27 cellular contexts compared by ENCODE assay signal in the genomic region with DNA sequence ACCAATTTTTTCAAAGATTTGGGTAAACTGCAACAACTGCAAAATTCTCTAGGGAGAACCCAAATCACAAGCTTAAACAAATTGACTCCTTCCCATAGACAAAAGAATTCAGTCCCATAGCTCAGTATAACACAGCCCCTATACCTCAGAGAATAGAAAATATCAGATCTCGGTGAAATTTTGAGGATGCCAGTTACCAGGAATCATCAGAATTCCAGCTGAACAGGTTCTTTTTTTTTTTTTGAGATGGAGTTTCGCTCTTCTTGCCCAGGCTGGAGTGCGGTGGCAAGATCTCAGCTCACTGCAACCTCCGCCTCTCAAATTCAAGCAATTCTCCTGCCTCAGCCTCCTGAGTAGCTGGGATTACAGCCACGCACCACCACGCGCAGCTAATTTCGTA.
"Had no signal": no experiment of that assay in that cellular context is flagged by ENCODE, and none has a peak within 500 bp of the region (broad histone marks: within the 10 kb centered on the region; RNA-seq: fewer than 3 reads in every experiment).

No MANE protein-coding gene starts in this region.

- H3K27ac ChIP-seq: stomach, suprapubic skin, testis, thoracic aorta, thyroid gland, tibial artery, tibial nerve, transverse colon, upper lobe of left lung, upper lobe of right lung, uterus, vagina had no signal

- H3K27ac Mint-ChIP-seq: stimulated activated effector memory CD8-positive, alpha-beta T cell treated with anti-CD3 and anti-CD28 coated beads, Interleukin-12 subunit alpha, Interleukin-12 subunit beta, amount 100 ng/mL, for 72 hours; stimulated activated memory B cell treated with anti-CD40 and anti-IgM and Interleukin-4, amounts not matched to agents 10 μg/mL and 1 μg/mL and 100 μg/mL, for 72 hours; stimulated activated naive B cell treated with anti-CD40 and anti-IgM and Interleukin-4, amounts not matched to agents 10 μg/mL and 1 μg/mL and 100 μg/mL, for 72 hours; stimulated activated naive CD8-positive, alpha-beta T cell treated with anti-CD3 and anti-CD28 coated beads, Interleukin-15, Interleukin-2, amounts not matched to agents 100 ng/mL and 50 ng/mL, for 24 hours; type B pancreatic cell had no signal

- H3K27me3 Mint-ChIP-seq: stimulated activated memory B cell treated with anti-CD40 and anti-IgM and Interleukin-4, amounts not matched to agents 10 μg/mL and 1 μg/mL and 100 μg/mL, for 72 hours; stimulated activated naive B cell treated with anti-CD40 and anti-IgM and Interleukin-4, amounts not matched to agents 10 μg/mL and 1 μg/mL and 100 μg/mL, for 72 hours; stimulated activated naive CD8-positive, alpha-beta T cell treated with anti-CD3 and anti-CD28 coated beads, Interleukin-15, amount 100 ng/mL, for 72 hours; stimulated activated naive CD8-positive, alpha-beta T cell treated with anti-CD3 and anti-CD28 coated beads, Interleukin-15, Interleukin-2, amounts not matched to agents 100 ng/mL and 50 ng/mL, for 24 hours; type B pancreatic cell had no signal

- H3K4me1 ChIP-seq: stomach, suprapubic skin, testis, thyroid gland, tibial artery, tibial nerve, transverse colon, upper lobe of left lung, upper lobe of right lung, uterus, vagina had no signal

- H3K27me3 ChIP-seq: stomach, suprapubic skin, testis, thyroid gland, tibial artery, tibial nerve, transverse colon, upper lobe of left lung, upper lobe of right lung, uterus, vagina had no signal

- DNase-seq: stimulated activated CD4-positive, alpha-beta T cell treated with anti-CD3 and anti-CD28 coated beads, Interleukin-2, amount 100 ng/mL, for 48 hours; stimulated activated CD4-positive, alpha-beta T cell treated with anti-CD3 and anti-CD28 coated beads, Interleukin-4, amount 100 ng/mL, for 1 hour; stimulated activated CD4-positive, alpha-beta T cell treated with anti-CD3 and anti-CD28 coated beads, Interleukin-4, amount 100 ng/mL, for 24 hours; stimulated activated CD4-positive, alpha-beta T cell treated with anti-CD3 and anti-CD28 coated beads, Interleukin-4, amount 100 ng/mL, for 4 hours; stimulated activated CD8-positive, alpha-beta memory T cell treated with anti-CD3 and anti-CD28 coated beads, Interleukin-4, amount 100 ng/mL, for 48 hours; stimulated activated naive B cell treated with anti-CD40 and anti-IgM and Interleukin-4, amounts not matched to agents 10 μg/mL and 1 μg/mL and 100 μg/mL, for 72 hours; stimulated activated naive CD4-positive, alpha-beta T cell; stimulated activated naive CD4-positive, alpha-beta T cell treated with Interleukin-2 at 50 U/mL for 16 hours; stimulated activated naive CD8-positive, alpha-beta T cell treated with anti-CD3 and anti-CD28 coated beads, Interleukin-15, amount 100 ng/mL, for 72 hours; stimulated activated naive CD8-positive, alpha-beta T cell treated with anti-CD3 and anti-CD28 coated beads, Interleukin-15, Interleukin-2, amounts not matched to agents 100 U/mL and 50 U/mL, for 24 hours; stomach; substantia nigra; testis; thyroid gland; tibial artery; transverse colon; upper lobe of left lung; upper lobe of right lung; uterus had no signal

- H3K9me3 ChIP-seq: stomach, suprapubic skin, testis, thoracic aorta, thyroid gland, tibial artery, tibial nerve, transverse colon, upper lobe of left lung, upper lobe of right lung, uterus, vagina had no signal

- ATAC-seq: stimulated activated effector memory CD8-positive, alpha-beta T cell treated with anti-CD3 and anti-CD28 coated beads, Interleukin-12 subunit alpha, Interleukin-12 subunit beta, amount 100 ng/mL, for 72 hours; stimulated activated memory B cell treated with anti-CD40 and anti-IgM and Interleukin-4, amounts not matched to agents 10 μg/mL and 1 μg/mL and 100 μg/mL, for 72 hours; stimulated activated naive B cell treated with anti-CD40 and anti-IgM and Interleukin-4, amounts not matched to agents 10 μg/mL and 1 μg/mL and 100 μg/mL, for 72 hours; stimulated activated naive CD8-positive, alpha-beta T cell treated with anti-CD3 and anti-CD28 coated beads, Interleukin-15, amount 100 ng/mL, for 72 hours; stimulated activated naive CD8-positive, alpha-beta T cell treated with anti-CD3 and anti-CD28 coated beads, Interleukin-15, Interleukin-2, amounts not matched to agents 100 U/mL and 50 U/mL, for 24 hours; upper lobe of right lung had no signal

- H3K9me3 Mint-ChIP-seq: stimulated activated effector memory CD8-positive, alpha-beta T cell treated with anti-CD3 and anti-CD28 coated beads, Interleukin-12 subunit alpha, Interleukin-12 subunit beta, amount 100 ng/mL, for 72 hours; stimulated activated memory B cell treated with anti-CD40 and anti-IgM and Interleukin-4, amounts not matched to agents 10 μg/mL and 1 μg/mL and 100 μg/mL, for 72 hours; stimulated activated naive B cell treated with anti-CD40 and anti-IgM and Interleukin-4, amounts not matched to agents 10 μg/mL and 1 μg/mL and 100 μg/mL, for 72 hours; stimulated activated naive CD8-positive, alpha-beta T cell treated with anti-CD3 and anti-CD28 coated beads, Interleukin-15, amount 100 ng/mL, for 72 hours; stimulated activated naive CD8-positive, alpha-beta T cell treated with anti-CD3 and anti-CD28 coated beads, Interleukin-15, Interleukin-2, amounts not matched to agents 100 ng/mL and 50 ng/mL, for 24 hours; type B pancreatic cell had no signal

- H3K4me3 Mint-ChIP-seq: stimulated activated effector memory CD8-positive, alpha-beta T cell treated with anti-CD3 and anti-CD28 coated beads, Interleukin-12 subunit alpha, Interleukin-12 subunit beta, amount 100 ng/mL, for 72 hours; stimulated activated memory B cell treated with anti-CD40 and anti-IgM and Interleukin-4, amounts not matched to agents 10 μg/mL and 1 μg/mL and 100 μg/mL, for 72 hours; stimulated activated naive B cell treated with anti-CD40 and anti-IgM and Interleukin-4, amounts not matched to agents 10 μg/mL and 1 μg/mL and 100 μg/mL, for 72 hours; stimulated activated naive CD8-positive, alpha-beta T cell treated with anti-CD3 and anti-CD28 coated beads, Interleukin-15, amount 100 ng/mL, for 72 hours; stimulated activated naive CD8-positive, alpha-beta T cell treated with anti-CD3 and anti-CD28 coated beads, Interleukin-15, Interleukin-2, amounts not matched to agents 100 ng/mL and 50 ng/mL, for 24 hours; type B pancreatic cell had no signal

- H3K36me3 ChIP-seq: uterus had no signal

- H3K4me3 ChIP-seq: stomach, suprapubic skin, testis, thoracic aorta, thyroid gland, tibial artery, tibial nerve, transverse colon, upper lobe of left lung, upper lobe of right lung, uterus, vagina had no signal

- H3K4me1 Mint-ChIP-seq: stimulated activated effector memory CD8-positive, alpha-beta T cell treated with anti-CD3 and anti-CD28 coated beads, Interleukin-12 subunit alpha, Interleukin-12 subunit beta, amount 100 ng/mL, for 72 hours; stimulated activated memory B cell treated with anti-CD40 and anti-IgM and Interleukin-4, amounts not matched to agents 10 μg/mL and 1 μg/mL and 100 μg/mL, for 72 hours; stimulated activated naive B cell treated with anti-CD40 and anti-IgM and Interleukin-4, amounts not matched to agents 10 μg/mL and 1 μg/mL and 100 μg/mL, for 72 hours; stimulated activated naive CD8-positive, alpha-beta T cell treated with anti-CD3 and anti-CD28 coated beads, Interleukin-15, amount 100 ng/mL, for 72 hours had no signal
